Comparison of ENCODE assay signal across 10 cellular contexts in the genomic region with DNA sequence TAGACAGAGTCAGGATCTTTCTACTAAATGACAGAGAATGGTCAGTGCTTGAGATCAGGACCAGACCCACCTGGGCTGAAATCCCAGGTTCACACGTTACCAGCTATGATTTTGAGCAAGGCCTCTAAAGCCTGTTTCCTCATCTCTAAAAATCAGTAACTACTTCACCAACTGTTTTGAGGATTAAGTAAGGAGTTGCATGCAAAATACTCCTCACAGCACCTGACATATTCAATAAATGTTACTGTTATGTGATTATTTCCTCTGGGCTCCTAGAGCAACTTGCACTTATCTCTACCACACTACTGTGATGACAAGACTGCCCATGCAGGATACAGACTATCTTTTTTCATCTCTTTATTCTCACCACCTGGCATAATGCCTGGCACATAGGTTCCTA. TPM values are rescaled to one million over a fixed set of nuclear protein-coding genes. Genes with fewer than 3 reads are reported as not detected.
DNase-seq lines count a peak whose midpoint lies in the region; TF ChIP-seq lines count a peak whose summit lies in the region.
"Had no signal": no experiment of that assay in that cellular context is flagged by ENCODE, and none has a peak within 500 bp of the region (broad histone marks: within the 10 kb centered on the region; RNA-seq: fewer than 3 reads in every experiment).

No MANE protein-coding gene starts in this region.

- intact Hi-C loops in activated CD4-positive, alpha-beta T cell treated with anti-CD3 and anti-CD28 coated beads, Interleukin-2, amount 10 ng/mL, durations not matched to agents 24 days and 14 days (cut with micrococcal nuclease) = loop anchor here (5.0 to 10.0 kb wide), 5 partner anchors 51 to 857 kb away; a partner anchor contains a TSS
- intact Hi-C loops in esophagus muscularis mucosa (cut with DNase I) = loop anchor here (5.0 to 10.0 kb wide), 2 partner anchors 117 to 171 kb away; a partner anchor contains a TSS

- peaks cover 46% of the 10 kb centered on the region for H3K4me1 Mint-ChIP-seq in activated CD4-positive, alpha-beta T cell treated with anti-CD3 and anti-CD28 coated beads, Interleukin-2, amount 10 ng/mL, durations not matched to agents 24 days and 14 days

- H3K27ac ChIP-seq in esophagus muscularis mucosa (replicated peaks in 1 of 4) (peak overlapping the region in 3 of 4 donors; percentile 94 to 97 (median 95)), smooth muscle cell (ENCODE audit: low read depth) (no peak overlapping the region), substantia nigra (ENCODE audit: low read depth, low read length, poor library complexity, severe bottlenecking) (no peak overlapping the region)

- H3K27me3 ChIP-seq in esophagus muscularis mucosa (no peaks in the 10 kb centered on the region), smooth muscle cell (ENCODE audit: low read depth) (no peaks in the 10 kb centered on the region)

- H3K4me1 ChIP-seq in esophagus muscularis mucosa (peaks cover 34 to 71% (median 68%) of the 10 kb centered on the region in 4 donors), smooth muscle cell (ENCODE audit: low read depth) (peaks cover 17% of the 10 kb centered on the region)

- peak overlapping the region; percentile 10 for H3K4me3 Mint-ChIP-seq in activated CD4-positive, alpha-beta T cell treated with anti-CD3 and anti-CD28 coated beads, Interleukin-2, amount 10 ng/mL, durations not matched to agents 24 days and 14 days

- peak overlapping the region; percentile 88 for H3K4me2 ChIP-seq in smooth muscle cell

- H4K20me1 ChIP-seq in smooth muscle cell (ENCODE audit: low read depth) = peaks cover 17% of the 10 kb centered on the region

- no peak for TF ChIP-seq EP300 in esophagus muscularis mucosa (IDR thresholded peaks at IDR 0.05)

- H3K27ac Mint-ChIP-seq in activated CD4-positive, alpha-beta T cell treated with anti-CD3 and anti-CD28 coated beads, Interleukin-2, amount 10 ng/mL, durations not matched to agents 24 days and 14 days = no peak overlapping the region
- H3K27ac Mint-ChIP-seq: activated naive CD4-positive, alpha-beta T cell treated with anti-CD3 and anti-CD28 coated beads, Interleukin-2, amount 50 U/mL, for 72 hours had no signal

- TF ChIP-seq POLR2A in Raji (IDR thresholded peaks at IDR 0.05; ENCODE audit: insufficient read depth, low read depth, low read length) = 0 out of 2 replicates have a peak, but pooled peaks have one; percentile 33
- no peak for TF ChIP-seq POLR2A in esophagus muscularis mucosa (IDR thresholded peaks at IDR 0.05; ENCODE audit: low read depth)

- peaks cover 0 to 4% (median 0%) of the 10 kb centered on the region in 4 donors for H3K36me3 ChIP-seq in esophagus muscularis mucosa
- no peaks in the 10 kb centered on the region for H3K36me3 ChIP-seq in smooth muscle cell (ENCODE audit: low read depth)

- 73% methylated on average over 1 of the region's 1 CpG for WGBS in esophagus muscularis mucosa
- WGBS in smooth muscle cell (ENCODE audit: low lambda C conversion rate) = 93% methylated on average over 1 of the region's 1 CpG

- no peaks in the 10 kb centered on the region for H3K9me3 Mint-ChIP-seq in activated CD4-positive, alpha-beta T cell treated with anti-CD3 and anti-CD28 coated beads, Interleukin-2, amount 10 ng/mL, durations not matched to agents 24 days and 14 days
- H3K9me3 Mint-ChIP-seq: activated naive CD4-positive, alpha-beta T cell treated with anti-CD3 and anti-CD28 coated beads, Interleukin-2, amount 50 U/mL, for 72 hours had no signal

- no peak overlapping the region for H3K9ac ChIP-seq in smooth muscle cell (ENCODE audit: low read depth)

- H3K27me3 Mint-ChIP-seq in activated CD4-positive, alpha-beta T cell treated with anti-CD3 and anti-CD28 coated beads, Interleukin-2, amount 10 ng/mL, durations not matched to agents 24 days and 14 days = no peaks in the 10 kb centered on the region

- H3K79me2 ChIP-seq in smooth muscle cell (ENCODE audit: low read depth) = peaks cover 63% of the 10 kb centered on the region

- POLR2A ChIA-PET in GM10248 (lab: Yijun Ruan, JAX) = no interaction called here

- H3K9me3 ChIP-seq in esophagus muscularis mucosa (no peaks in the 10 kb centered on the region), smooth muscle cell (replicated peaks; ENCODE audit: low read depth) (no peaks in the 10 kb centered on the region)

- CTCF ChIA-PET in GM10248 (lab: Yijun Ruan, JAX) = interaction anchor here (0.9 to 1.4 kb wide), 3 partner anchors 11 to 173 kb away, joined by 3 to 4 read pairs (median 3); no protein-coding TSS in a partner anchor

- peak; percentile 54 for DNase-seq in activated CD4-positive, alpha-beta T cell treated with anti-CD3 and anti-CD28 coated beads, Interleukin-2, amount 10 ng/mL, durations not matched to agents 24 days and 14 days
- no peak for DNase-seq in activated CD4-positive, alpha-beta T cell treated with anti-CD3 and anti-CD28 coated beads for 1 hour
- DNase-seq in esophagus muscularis mucosa (ENCODE audit: extremely low spot score) (no peak), smooth muscle cell (lab: John Stamatoyannopoulos, UW; ENCODE audit: unreplicated experiment) (no peak), GM10248 (ENCODE audit: extremely low spot score) (no peak), substantia nigra (lab: John Stamatoyannopoulos, UW) (no peak), globus pallidus (ENCODE audit: low spot score) (no peak)
- DNase-seq: NCI-H524 treated with DMSO at 0.1 percent for 48 hours had no signal

- TF ChIP-seq CTCF in esophagus muscularis mucosa (IDR thresholded peaks at IDR 0.05) (no peak), smooth muscle cell (IDR thresholded peaks at IDR 0.05; ENCODE audit: borderline replicate concordance, insufficient read depth, poor library complexity, severe bottlenecking) (no peak), GM10248 (IDR thresholded peaks at IDR 0.05; ENCODE audit: control extremely low read depth, extremely low read depth, low read depth, missing control alignments) (no peak)

- H3F3A ChIP-seq in smooth muscle cell (ENCODE audit: low read depth) = peaks cover 7% of the 10 kb centered on the region

- no peak overlapping the region for H2AFZ ChIP-seq in smooth muscle cell (ENCODE audit: low read depth)

- peak overlapping the region in 3 of 4 donors; percentile 88 to 99 (median 98) for H3K4me3 ChIP-seq in esophagus muscularis mucosa
- H3K4me3 ChIP-seq in smooth muscle cell = peak overlapping the region; percentile 98

- H3K36me3 Mint-ChIP-seq in activated CD4-positive, alpha-beta T cell treated with anti-CD3 and anti-CD28 coated beads, Interleukin-2, amount 10 ng/mL, durations not matched to agents 24 days and 14 days (ENCODE audit: low read depth) = peaks cover 8% of the 10 kb centered on the region
- H3K36me3 Mint-ChIP-seq: activated naive CD4-positive, alpha-beta T cell treated with anti-CD3 and anti-CD28 coated beads, Interleukin-2, amount 50 U/mL, for 72 hours had no signal

RNA-seq across cellular contexts. Expression of a gene that starts 1.9 kb away (rescaled TPM):
- total RNA-seq in activated CD4-positive, alpha-beta T cell treated with anti-CD3 and anti-CD28 coated beads, Interleukin-2, amount 10 ng/mL, durations not matched to agents 24 days and 14 days = 7.5 and 9.0 TPM in 2 replicates
- total RNA-seq in esophagus muscularis mucosa = 10 to 100 TPM; 30.6 to 43.0 (median 40.0) TPM
- 35.1 and 37.3 TPM in 2 replicates for total RNA-seq in smooth muscle cell
- 9.9 and 12.4 TPM in 2 replicates for polyA plus RNA-seq in smooth muscle cell

Comparison
In these comparisons a context has a peak if more than half of its experiments do, and no peak if none do; other contexts are left out.
1. H3K27ac ChIP-seq: peak in esophagus muscularis mucosa (3 of 4); none in smooth muscle cell (single experiment) and substantia nigra (single experiment).